ENCODE assay signal across 23 cellular contexts in genomic region chr2:8977758-8978157, GRCh38.
"Had no signal": no experiment of that assay in that cellular context is flagged by ENCODE, and none has a peak within 500 bp of the region (broad histone marks: within the 10 kb centered on the region; RNA-seq: fewer than 3 reads in every experiment).

No MANE protein-coding gene starts in this region.

- H2AFZ ChIP-seq: hepatocyte had no signal

- ATAC-seq: effector memory CD8-positive, alpha-beta T cell; foreskin keratinocyte; gastroesophageal sphincter; heart left ventricle; left colon; left lobe of liver; lower lobe of right lung; mucosa of descending colon had no signal

- H3K4me2 ChIP-seq: hepatocyte had no signal

- DNase-seq: colonic mucosa; cortex of kidney; effector CD8-positive, alpha-beta T cell; effector memory CD8-positive, alpha-beta T cell; endodermal cell; foreskin keratinocyte; heart left ventricle; hypothalamus; immature natural killer cell; islet precursor cell; kidney; kidney glomerular epithelial cell; left colon; left ventricle myocardium inferior; lower lobe of right lung; mesenchymal stem cell; mucosa of descending colon; naive B cell had no signal

- H3K36me3 ChIP-seq: colonic mucosa, esophagus muscularis mucosa, gastroesophageal sphincter, heart left ventricle, left ventricle myocardium inferior, lower lobe of right lung had no signal

- H3K27ac ChIP-seq: colonic mucosa, epithelial cell of prostate, esophagus muscularis mucosa, foreskin keratinocyte, gastroesophageal sphincter, heart left ventricle, hepatocyte, left ventricle myocardium inferior, lower lobe of right lung had no signal

- H3K27me3 ChIP-seq: colonic mucosa, esophagus muscularis mucosa, foreskin keratinocyte, gastroesophageal sphincter, heart left ventricle, hepatocyte had no signal

- H3K4me3 ChIP-seq: colonic mucosa, esophagus muscularis mucosa, gastroesophageal sphincter, heart left ventricle, hepatocyte, left ventricle myocardium inferior, lower lobe of right lung, mucosa of descending colon had no signal

- H3K4me1 ChIP-seq: colonic mucosa, lower lobe of right lung had no signal

- H3K9me3 ChIP-seq: colonic mucosa, esophagus muscularis mucosa, gastroesophageal sphincter, left ventricle myocardium inferior, lower lobe of right lung, mucosa of descending colon had no signal
